In the genomic region with DNA sequence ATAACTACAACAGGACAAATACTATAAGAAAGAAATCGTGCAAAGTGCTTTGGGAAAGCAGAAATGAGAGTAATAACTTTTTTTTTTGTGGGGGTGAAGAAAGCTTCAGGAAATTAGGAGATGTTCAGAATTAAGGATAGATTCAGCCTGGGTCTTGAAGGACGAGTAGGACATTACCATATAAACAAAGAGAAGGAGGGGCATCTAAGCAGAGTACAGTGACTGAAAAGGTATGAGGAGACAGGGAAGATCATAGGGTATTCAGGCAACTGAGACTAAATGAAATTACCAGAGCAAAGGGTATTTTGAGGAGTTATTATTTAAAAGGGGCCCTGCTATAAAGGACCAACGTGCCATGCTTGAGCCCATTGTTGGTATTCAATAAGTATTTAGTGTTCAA, we compare ENCODE assay signal across 36 cellular contexts. TPM values are rescaled to one million over a fixed set of nuclear protein-coding genes. Genes with fewer than 3 reads are reported as not detected.
"Had no signal": no experiment of that assay in that cellular context is flagged by ENCODE, and none has a peak within 500 bp of the region (broad histone marks: within the 10 kb centered on the region; RNA-seq: fewer than 3 reads in every experiment).

No MANE protein-coding gene starts in this region.

- H3K9me3 Mint-ChIP-seq: natural killer cell; stimulated activated effector memory CD8-positive, alpha-beta T cell treated with anti-CD3 and anti-CD28 coated beads, Interleukin-12 subunit alpha, Interleukin-12 subunit beta, amount 100 ng/mL, for 72 hours; stimulated activated naive CD8-positive, alpha-beta T cell treated with anti-CD3 and anti-CD28 coated beads, Interleukin-15, Interleukin-2, amounts not matched to agents 100 ng/mL and 50 ng/mL, for 24 hours had no signal

- H3K27ac Mint-ChIP-seq: natural killer cell; stimulated activated effector memory CD8-positive, alpha-beta T cell treated with anti-CD3 and anti-CD28 coated beads, Interleukin-12 subunit alpha, Interleukin-12 subunit beta, amount 100 ng/mL, for 72 hours; stimulated activated naive CD8-positive, alpha-beta T cell treated with anti-CD3 and anti-CD28 coated beads, Interleukin-15, Interleukin-2, amounts not matched to agents 100 ng/mL and 50 ng/mL, for 24 hours had no signal

- FAIRE-seq: islet of Langerhans had no signal

- ATAC-seq: foreskin keratinocyte; heart right ventricle; left cardiac atrium; left lung; natural killer cell; psoas muscle; right cardiac atrium; stimulated activated effector memory CD8-positive, alpha-beta T cell treated with anti-CD3 and anti-CD28 coated beads, Interleukin-12 subunit alpha, Interleukin-12 subunit beta, amount 100 ng/mL, for 72 hours; upper lobe of right lung had no signal

- H3K27ac ChIP-seq: coronary artery, esophagus muscularis mucosa, foreskin keratinocyte, heart right ventricle, left lung, ovary, psoas muscle, sigmoid colon, thoracic aorta, tibial nerve, upper lobe of right lung, uterus had no signal

- DNase-seq: dermis blood vessel endothelial cell; effector memory CD4-positive, alpha-beta T cell; foreskin keratinocyte; glutamatergic neuron; heart right ventricle; hippocampal formation; left cardiac atrium; left lung; natural killer cell; occipital lobe; ovary; posterior cingulate gyrus; psoas muscle; right cardiac atrium; sigmoid colon; stimulated activated CD4-positive, alpha-beta T cell treated with anti-CD3 and anti-CD28 coated beads, Interleukin-2, amount 100 ng/mL, for 24 hours; stimulated activated CD4-positive, alpha-beta T cell treated with anti-CD3 and anti-CD28 coated beads, Interleukin-4, amount 100 ng/mL, for 24 hours; upper lobe of right lung; uterus had no signal

- H3K36me3 ChIP-seq: esophagus muscularis mucosa, heart right ventricle, left lung, ovary, sigmoid colon, thoracic aorta, tibial nerve, upper lobe of right lung, uterus had no signal

- H3K36me3 Mint-ChIP-seq: natural killer cell; stimulated activated effector memory CD8-positive, alpha-beta T cell treated with anti-CD3 and anti-CD28 coated beads, Interleukin-12 subunit alpha, Interleukin-12 subunit beta, amount 100 ng/mL, for 72 hours had no signal

- H3K27me3 ChIP-seq: esophagus muscularis mucosa, heart right ventricle, left lung, ovary, sigmoid colon, tibial nerve, upper lobe of right lung, uterus had no signal

- H3K9me3 ChIP-seq: esophagus muscularis mucosa, heart right ventricle, left lung, ovary, psoas muscle, sigmoid colon, thoracic aorta, tibial nerve, upper lobe of right lung, uterus had no signal

- H3K4me3 Mint-ChIP-seq: natural killer cell; stimulated activated effector memory CD8-positive, alpha-beta T cell treated with anti-CD3 and anti-CD28 coated beads, Interleukin-12 subunit alpha, Interleukin-12 subunit beta, amount 100 ng/mL, for 72 hours; stimulated activated naive CD8-positive, alpha-beta T cell treated with anti-CD3 and anti-CD28 coated beads, Interleukin-15, Interleukin-2, amounts not matched to agents 100 ng/mL and 50 ng/mL, for 24 hours had no signal

- H3K4me3 ChIP-seq: coronary artery, esophagus muscularis mucosa, heart right ventricle, left lung, ovary, psoas muscle, sigmoid colon, thoracic aorta, tibial nerve, upper lobe of right lung, uterus had no signal

- H3K4me1 ChIP-seq: esophagus muscularis mucosa, foreskin keratinocyte, left lung, psoas muscle, sigmoid colon, tibial nerve, upper lobe of right lung, uterus had no signal

- H3K27me3 Mint-ChIP-seq: stimulated activated naive CD8-positive, alpha-beta T cell treated with anti-CD3 and anti-CD28 coated beads, Interleukin-15, Interleukin-2, amounts not matched to agents 100 ng/mL and 50 ng/mL, for 24 hours had no signal

RNA-seq across cellular contexts. Expression of gene STAP1, which starts 3.1 kb away (rescaled TPM):
- total RNA-seq: dermis blood vessel endothelial cell, endothelial cell of umbilical vein, epithelial cell of proximal tubule, fibroblast of lung, foreskin keratinocyte, kidney epithelial cell, lower leg skin, lung microvascular endothelial cell, mesenteric fat pad, myocyte, occipital lobe, ovary, renal cortical epithelial cell, right cardiac atrium, sigmoid colon had no signal
- polyA plus RNA-seq: endothelial cell of umbilical vein, fibroblast of lung, foreskin keratinocyte, heart right ventricle, neural cell, right cardiac atrium had no signal
